ENCODE assay signal across 8 cellular contexts in genomic region chr2:95526360-95527341, GRCh38. TPM values are rescaled to one million over a fixed set of nuclear protein-coding genes. Genes with fewer than 3 reads are reported as not detected.
DNase-seq lines count a peak whose midpoint lies in the region; ATAC-seq and TF ChIP-seq lines count a peak whose summit lies in the region.

No MANE protein-coding gene starts in this region.

- in situ Hi-C loops in astrocyte of the cerebellum (cut with HindIII; ENCODE audit: low sequenced_read_pairs), result no loop called here

- H3K27ac Mint-ChIP-seq in T-helper 17 cell (peak overlapping the region; percentile 62), immature natural killer cell (peak overlapping the region in 3 of 6 donors; percentile 53 to 76 (median 63))

- H3K4me3 ChIP-seq in astrocyte of the cerebellum (ENCODE audit: low read depth, low read length), result peak overlapping the region; percentile 64

- H3K36me3 Mint-ChIP-seq in T-helper 17 cell (ENCODE audit: low read depth) (peaks cover 2% of the 10 kb centered on the region), immature natural killer cell (peaks cover 0 to 9% (median 4%) of the 10 kb centered on the region in 3 donors)

- no peaks in the 10 kb centered on the region for H3K27me3 Mint-ChIP-seq in T-helper 17 cell
- H3K27me3 Mint-ChIP-seq in immature natural killer cell (ENCODE audit: low read depth in 3 of 3), result peaks cover 0 to 3% (median 3%) of the 10 kb centered on the region in 3 donors

- TF ChIP-seq CTCF in astrocyte of the cerebellum (IDR thresholded peaks at IDR 0.05; ENCODE audit: low read depth, low read length, missing control alignments), result peak; percentile 21

- no peaks in the 10 kb centered on the region for H3K9me3 ChIP-seq in T-helper 17 cell (ENCODE audit: control insufficient read depth, low read length, poor library complexity, severe bottlenecking)

- H3K9me3 Mint-ChIP-seq in immature natural killer cell, result peaks cover 0 to 2% (median 0%) of the 10 kb centered on the region in 6 donors

- peak overlapping the region; percentile 87 for H3K4me3 Mint-ChIP-seq in T-helper 17 cell
- H3K4me3 Mint-ChIP-seq in immature natural killer cell, result peak overlapping the region; percentile 83 to 91 (median 89)

- DNase-seq in Ammon's horn (ENCODE audit: low spot score) (peak; percentile 78), T-helper 17 cell (peak; percentile 19 to 38 (median 36)), astrocyte of the cerebellum (ENCODE audit: low read depth) (no peak), immature natural killer cell (peak; percentile 34 to 45 (median 39)), HuH-7 (ENCODE audit: low spot score) (no peak)
- DNase-seq in stimulated activated CD4-positive, alpha-beta T cell treated with anti-CD3 and anti-CD28 coated beads, Interleukin-2, amount 100 ng/mL, for 24 hours, result peak; percentile 65 to 79

- ATAC-seq in GM19324 (IDR thresholded peaks at IDR 0.05; ENCODE audit: low FRiP score, unreplicated experiment), result peak; percentile 89
- peak; percentile 64 for ATAC-seq in HG03571 (IDR thresholded peaks at IDR 0.05; ENCODE audit: unreplicated experiment)
- ATAC-seq in T-helper 17 cell, result peak; percentile 83

- H3K4me1 Mint-ChIP-seq in T-helper 17 cell (peaks cover 6% of the 10 kb centered on the region), immature natural killer cell (peaks cover 13 to 18% of the 10 kb centered on the region in 2 donors)

RNA-seq across cellular contexts. Expression of gene TRIM43B, which starts 42.1 kb away (rescaled TPM):
- not detected for total RNA-seq in T-helper 17 cell
- polyA plus RNA-seq in immature natural killer cell, result not detected

Comparison
In these comparisons a context has a peak if more than half of its experiments do, and no peak if none do; other contexts are left out.
1. DNase-seq: peak in Ammon's horn (single experiment), T-helper 17 cell (3 of 3), immature natural killer cell (3 of 3) and stimulated activated CD4-positive, alpha-beta T cell treated with anti-CD3 and anti-CD28 coated beads, Interleukin-2, amount 100 ng/mL, for 24 hours (2 of 2); none in astrocyte of the cerebellum (single experiment) and HuH-7 (single experiment).
2. Peak in every context shown above with its lines, with median percentiles within 50 percentile points of each other: ATAC-seq.